8 cellular contexts compared by ENCODE assay signal in genomic region chr16:84065536-84066132, GRCh38. TPM values are rescaled to one million over a fixed set of nuclear protein-coding genes. Genes with fewer than 3 reads are reported as not detected.
DNase-seq lines count a peak whose midpoint lies in the region; ATAC-seq and TF ChIP-seq lines count a peak whose summit lies in the region.

No MANE protein-coding gene starts in this region.

- H2BK12ac ChIP-seq in mesenchymal stem cell (ENCODE audit: low read length in 2 of 2) = no peak overlapping the region

- peaks cover 11% of the 10 kb centered on the region for H3F3A ChIP-seq in DOHH2 (ENCODE audit: control insufficient read depth, insufficient read depth)

- no peaks in the 10 kb centered on the region for H3K79me2 ChIP-seq in DOHH2 (ENCODE audit: control insufficient read depth, low read length)
- H3K79me2 ChIP-seq in KMS-11 (ENCODE audit: insufficient read depth, low read depth) = no peaks in the 10 kb centered on the region

- peak; percentile 67 for TF ChIP-seq CTCF in DOHH2 (IDR thresholded peaks at IDR 0.05; ENCODE audit: low read depth, low read length, poor library complexity, severe bottlenecking)
- peak; percentile 50 for TF ChIP-seq CTCF in KMS-11 (conservative IDR thresholded peaks at IDR 0.05; ENCODE audit: low read depth, low read length)
- TF ChIP-seq CTCF in RWPE2 (IDR thresholded peaks at IDR 0.05; ENCODE audit: poor library complexity, severe bottlenecking) = peak; percentile 86

- DNase-seq in RWPE2 (ENCODE audit: low spot score) (no peak), dermis microvascular lymphatic vessel endothelial cell (ENCODE audit: low read depth in 2 of 2) (peak; percentile 52 to 69), mesenchymal stem cell (peak; percentile 66), aorta (no peak), occipital lobe (lab: John Stamatoyannopoulos, UW) (no peak)

- H2AFZ ChIP-seq in KMS-11 (ENCODE audit: low read depth) = no peak overlapping the region
- no peak overlapping the region for H2AFZ ChIP-seq in mesenchymal stem cell (ENCODE audit: low read depth, low read length)

- H4K91ac ChIP-seq in mesenchymal stem cell (ENCODE audit: low read length) = no peak overlapping the region

- H3K14ac ChIP-seq in mesenchymal stem cell (ENCODE audit: low read length in 2 of 2) = no peak overlapping the region

- 37% methylated on average over 9 of the region's 12 CpGs for WGBS in mesenchymal stem cell
- 37 to 38% methylated on average over 12 of the region's 12 CpGs for WGBS in aorta, 2 donors

- intact Hi-C loops in aorta (cut with DNase I) = no loop called here

- no peak overlapping the region for H3K4me3 ChIP-seq in DOHH2 (ENCODE audit: low read length)
- no peak overlapping the region for H3K4me3 ChIP-seq in KMS-11 (IDR thresholded peaks at IDR 0.05; ENCODE audit: insufficient read depth, low read depth, low read length)
- H3K4me3 ChIP-seq in RWPE2 (ENCODE audit: severe bottlenecking) = no peak overlapping the region
- no peak overlapping the region for H3K4me3 ChIP-seq in mesenchymal stem cell (ENCODE audit: insufficient read depth in 1 of 2, low read depth in 1 of 2, low read length in 2 of 2)
- no peak overlapping the region for H3K4me3 ChIP-seq in aorta (ENCODE audit: low read length in 2 of 2)

- no peak overlapping the region for H4K8ac ChIP-seq in mesenchymal stem cell (ENCODE audit: low read length)

- no peak overlapping the region for H2BK15ac ChIP-seq in mesenchymal stem cell (ENCODE audit: low read depth, poor library complexity, severe bottlenecking)

- no peak overlapping the region for H3K27ac ChIP-seq in DOHH2 (ENCODE audit: low read depth, low read length)
- no peak overlapping the region for H3K27ac ChIP-seq in KMS-11
- no peak overlapping the region for H3K27ac ChIP-seq in RWPE2 (ENCODE audit: poor library complexity, severe bottlenecking)
- H3K27ac ChIP-seq in mesenchymal stem cell (ENCODE audit: low read length, poor library complexity, severe bottlenecking) = no peak overlapping the region
- H3K27ac ChIP-seq in aorta (ENCODE audit: low read depth in 1 of 2, low read length in 2 of 2) = no peak overlapping the region

- H3K27me3 ChIP-seq in DOHH2 (ENCODE audit: control insufficient read depth, low read length) (no peaks in the 10 kb centered on the region), KMS-11 (ENCODE audit: insufficient read depth, low read depth) (no peaks in the 10 kb centered on the region), RWPE2 (ENCODE audit: insufficient read depth, poor library complexity, severe bottlenecking) (no peaks in the 10 kb centered on the region), mesenchymal stem cell (ENCODE audit: control insufficient read depth in 1 of 2, insufficient read depth in 1 of 2, low read length in 2 of 2) (no peaks in the 10 kb centered on the region), aorta (ENCODE audit: control insufficient read depth in 1 of 2, insufficient read depth in 2 of 2, low read length in 1 of 2) (no peaks in the 10 kb centered on the region)

- no peak overlapping the region for H2BK5ac ChIP-seq in mesenchymal stem cell (ENCODE audit: low read depth, low read length, poor library complexity, severe bottlenecking)

- no peak overlapping the region for H2BK120ac ChIP-seq in mesenchymal stem cell (ENCODE audit: low read depth, low read length)

- H3K4me2 ChIP-seq in DOHH2 (ENCODE audit: low read length) (no peak overlapping the region), KMS-11 (no peak overlapping the region), mesenchymal stem cell (ENCODE audit: low read length, poor library complexity, severe bottlenecking) (no peak overlapping the region)

- no peaks in the 10 kb centered on the region for H3K9me2 ChIP-seq in DOHH2 (replicated peaks; ENCODE audit: control insufficient read depth, low read length)

- H3K9ac ChIP-seq in KMS-11 = no peak overlapping the region
- H3K9ac ChIP-seq in mesenchymal stem cell (ENCODE audit: low read length) = no peak overlapping the region

- peaks cover 91% of the 10 kb centered on the region for H3K36me3 ChIP-seq in DOHH2 (ENCODE audit: control insufficient read depth, low read length)
- peaks cover 11% of the 10 kb centered on the region; the same call in 1 of the 2 replicates for H3K36me3 ChIP-seq in KMS-11 (ENCODE audit: insufficient read depth)
- peaks cover 97% of the 10 kb centered on the region for H3K36me3 ChIP-seq in RWPE2 (ENCODE audit: low read depth)
- peaks cover 57 to 89% of the 10 kb centered on the region in 2 experiments for H3K36me3 ChIP-seq in mesenchymal stem cell (ENCODE audit: control insufficient read depth in 1 of 2, insufficient read depth in 2 of 2, low read depth in 1 of 2, low read length in 2 of 2)
- peaks cover 0 to 26% of the 10 kb centered on the region in 2 donors for H3K36me3 ChIP-seq in aorta (ENCODE audit: control insufficient read depth in 1 of 2, insufficient read depth in 2 of 2, low read length in 1 of 2)

- no peak overlapping the region for H3K18ac ChIP-seq in mesenchymal stem cell (ENCODE audit: low read depth in 1 of 2, low read length in 2 of 2)

- no peak overlapping the region for H3K23ac ChIP-seq in mesenchymal stem cell (ENCODE audit: low read length in 2 of 2)

- H3K9me3 ChIP-seq in DOHH2 (ENCODE audit: control insufficient read depth, insufficient read depth, low read length) (no peaks in the 10 kb centered on the region), RWPE2 (ENCODE audit: severe bottlenecking) (no peaks in the 10 kb centered on the region), mesenchymal stem cell (ENCODE audit: control insufficient read depth, low read length) (no peaks in the 10 kb centered on the region), aorta (ENCODE audit: control insufficient read depth, low read length) (no peaks in the 10 kb centered on the region)

- H4K20me1 ChIP-seq in DOHH2 (ENCODE audit: control insufficient read depth, insufficient read depth, low read depth, low read length) = no peaks in the 10 kb centered on the region
- H4K20me1 ChIP-seq in KMS-11 (ENCODE audit: insufficient read depth) = 0 out of 2 replicates have a peak, but pooled peaks cover 3% of the 10 kb centered on the region

- H3K4me1 ChIP-seq in DOHH2 (ENCODE audit: control insufficient read depth, low read length) (no peaks in the 10 kb centered on the region), KMS-11 (ENCODE audit: low read depth, poor library complexity, severe bottlenecking) (no peaks in the 10 kb centered on the region), RWPE2 (ENCODE audit: insufficient read depth, poor library complexity, severe bottlenecking) (no peaks in the 10 kb centered on the region), mesenchymal stem cell (ENCODE audit: control insufficient read depth, insufficient read depth, low read depth, low read length) (no peaks in the 10 kb centered on the region), aorta (ENCODE audit: control insufficient read depth in 1 of 2, insufficient read depth in 2 of 2, low read length in 2 of 2) (no peaks in the 10 kb centered on the region)

- H3K4ac ChIP-seq in mesenchymal stem cell (ENCODE audit: low read depth in 1 of 2, low read length in 2 of 2) = no peak overlapping the region

- peaks cover 12% of the 10 kb centered on the region for H3K79me1 ChIP-seq in mesenchymal stem cell (replicated peaks; ENCODE audit: low read length, poor library complexity, severe bottlenecking)

- no peak overlapping the region for H2AK5ac ChIP-seq in mesenchymal stem cell (ENCODE audit: low read length, severe bottlenecking)

- peak; percentile 73 for ATAC-seq in RWPE2 (ENCODE audit: low read depth)
- peak; percentile 67 for ATAC-seq in aorta (ENCODE audit: low FRiP score)
- ATAC-seq in GM21528 (IDR thresholded peaks at IDR 0.05; ENCODE audit: low FRiP score, unreplicated experiment) = no peak

RNA-seq across cellular contexts. Expression of gene SLC38A8, which starts 23.0 kb away (rescaled TPM):
- total RNA-seq in dermis microvascular lymphatic vessel endothelial cell = not detected in 2 replicates
- polyA plus RNA-seq in mesenchymal stem cell (2013, experiment 1 of 2) = not detected
- polyA plus RNA-seq in mesenchymal stem cell (2013, experiment 2 of 2) = not detected
- total RNA-seq in aorta = not detected
- not detected for polyA plus RNA-seq in aorta
- not detected for total RNA-seq in occipital lobe

RNA-seq across cellular contexts. Expression of gene MBTPS1, which starts 51.1 kb away (rescaled TPM):
- total RNA-seq in dermis microvascular lymphatic vessel endothelial cell = 78.9 and 102 TPM in 2 replicates
- polyA plus RNA-seq in mesenchymal stem cell (2013, experiment 1 of 2) = 107 TPM
- polyA plus RNA-seq in mesenchymal stem cell (2013, experiment 2 of 2) = 109 TPM
- 100 to 1,000 TPM in 1 of 2 donors, 10 to 100 TPM in 1; 75.0 to 108 TPM for total RNA-seq in aorta
- 10 to 100 TPM; 28.9 to 68.3 TPM for polyA plus RNA-seq in aorta
- total RNA-seq in occipital lobe = 78.1 TPM

Comparison
In these comparisons a context has a peak if more than half of its experiments do, and no peak if none do; other contexts are left out.
1. DNase-seq: peak in dermis microvascular lymphatic vessel endothelial cell (2 of 2) and mesenchymal stem cell (single experiment); none in RWPE2 (single experiment), aorta (0 of 2) and occipital lobe (single experiment).
2. Peak in every context shown above with its lines, with median percentiles within 50 percentile points of each other: CTCF ChIP-seq.